Comparison of ENCODE assay signal across 7 cellular contexts in genomic region chr3:44476181-44476599, GRCh38. TPM values are rescaled to one million over a fixed set of nuclear protein-coding genes. Genes with fewer than 3 reads are reported as not detected.
DNase-seq lines count a peak whose midpoint lies in the region; ATAC-seq and TF ChIP-seq lines count a peak whose summit lies in the region.

No MANE protein-coding gene starts in this region.

- no peak overlapping the region for H3K9ac ChIP-seq in rectal smooth muscle tissue (ENCODE audit: low read length)

- TF ChIP-seq POLR2A in Peyer's patch (IDR thresholded peaks at IDR 0.05) (no peak), esophagus muscularis mucosa (IDR thresholded peaks at IDR 0.05; ENCODE audit: low read depth) (no peak)

- H3K9me3 ChIP-seq in Peyer's patch (no peaks in the 10 kb centered on the region), esophagus muscularis mucosa (no peaks in the 10 kb centered on the region)

- TF ChIP-seq CTCF in Peyer's patch (IDR thresholded peaks at IDR 0.05) (no peak), esophagus muscularis mucosa (IDR thresholded peaks at IDR 0.05) (peak in 1 of 3 experiments; percentile 6)

- intact Hi-C loops in esophagus muscularis mucosa (cut with DNase I), result loop anchor here (2.0 to 5.0 kb wide), 2 partner anchors 35 to 154 kb away; no protein-coding TSS in a partner anchor

- H3K4me1 ChIP-seq in Peyer's patch (peaks cover 0 to 19% (median 8%) of the 10 kb centered on the region in 4 donors), esophagus muscularis mucosa (peaks cover 14 to 51% (median 40%) of the 10 kb centered on the region in 4 donors), rectal smooth muscle tissue (ENCODE audit: control insufficient read depth, insufficient read depth, low read length) (peaks cover 3% of the 10 kb centered on the region)

- H3K27ac ChIP-seq in Peyer's patch (no peak overlapping the region), esophagus muscularis mucosa (replicated peaks in 1 of 4) (no peak overlapping the region), rectal smooth muscle tissue (ENCODE audit: low read depth, low read length) (no peak overlapping the region)

- ATAC-seq in GM21723 (IDR thresholded peaks at IDR 0.05; ENCODE audit: unreplicated experiment), result peak; percentile 38

- H3K4me3 ChIP-seq in Peyer's patch, result peak overlapping the region in 3 of 4 donors; percentile 1 to 97 (median 72)
- peak overlapping the region; percentile 75 to 88 (median 82) for H3K4me3 ChIP-seq in esophagus muscularis mucosa
- peak overlapping the region; percentile 82 for H3K4me3 ChIP-seq in rectal smooth muscle tissue (ENCODE audit: low read length)

- H3K27me3 ChIP-seq in Peyer's patch (no peaks in the 10 kb centered on the region), esophagus muscularis mucosa (no peaks in the 10 kb centered on the region), rectal smooth muscle tissue (ENCODE audit: control insufficient read depth, insufficient read depth, low read length) (no peaks in the 10 kb centered on the region)

- H3K36me3 ChIP-seq in Peyer's patch, result no peaks in the 10 kb centered on the region
- no peaks in the 10 kb centered on the region for H3K36me3 ChIP-seq in esophagus muscularis mucosa
- H3K36me3 ChIP-seq in rectal smooth muscle tissue (ENCODE audit: control insufficient read depth, insufficient read depth, low read length), result no peaks in the 10 kb centered on the region

- WGBS in esophagus muscularis mucosa, result 10% methylated on average over 5 of the region's 5 CpGs

- DNase-seq in Peyer's patch (no peak), esophagus muscularis mucosa (ENCODE audit: extremely low spot score) (no peak), cerebellar cortex (ENCODE audit: low spot score) (no peak), H4 (ENCODE audit: low spot score) (no peak), NCI-H187 (lab: John Stamatoyannopoulos, UW) (no peak)

- TF ChIP-seq EP300 in esophagus muscularis mucosa (IDR thresholded peaks at IDR 0.05), result no peak

RNA-seq across cellular contexts. Expression of gene ZNF445, which starts 1.3 kb away (rescaled TPM):
- 10 to 100 TPM in 2 of 4 donors, 1 to 10 TPM in 2; 5.4 to 17.3 (median 10.5) TPM for total RNA-seq in Peyer's patch
- 10 to 100 TPM in 2 of 4 donors, 1 to 10 TPM in 2; 6.5 to 11.9 (median 10.1) TPM for total RNA-seq in esophagus muscularis mucosa
- total RNA-seq in H4 (2014; rRNA removed; shearing (Covaris generic)), result 1.2 and 2.0 TPM in 2 replicates
